Comparison of ENCODE assay signal across 23 cellular contexts in the genomic region with DNA sequence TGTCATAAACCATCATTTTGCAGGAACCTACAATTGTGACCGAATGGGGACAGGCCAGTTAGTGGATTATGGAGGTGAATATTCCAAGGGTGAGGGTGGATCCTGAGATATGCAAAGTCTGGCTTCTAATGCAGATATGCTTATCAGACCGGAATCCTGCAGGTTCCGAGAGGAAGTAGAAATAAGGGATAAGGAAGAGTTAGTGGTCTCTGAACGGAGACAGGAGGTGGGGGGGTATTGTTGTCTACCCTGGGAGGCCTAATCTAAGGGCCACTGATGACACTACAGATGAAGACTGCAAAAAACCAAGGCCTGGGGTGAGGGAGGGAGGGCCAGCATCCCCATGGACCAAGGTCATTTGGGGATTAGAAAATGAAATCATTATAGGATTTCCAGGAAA.
"Had no signal": no experiment of that assay in that cellular context is flagged by ENCODE, and none has a peak within 500 bp of the region (broad histone marks: within the 10 kb centered on the region; RNA-seq: fewer than 3 reads in every experiment).

No MANE protein-coding gene starts in this region.

- H3K36me3 ChIP-seq: colonic mucosa, esophagus squamous epithelium, gastrocnemius medialis, heart right ventricle, left lung, lower lobe of right lung had no signal

- H3K9me3 Mint-ChIP-seq: dendritic cell treated with granulocyte-macrophage colony-stimulating factor and Interleukin-4, amounts not matched to agents 40 ng/mL and 50 ng/mL, for 4 days; effector memory CD8-positive, alpha-beta T cell; endodermal cell had no signal

- H3K9me3 ChIP-seq: colonic mucosa, esophagus squamous epithelium, gastrocnemius medialis, heart right ventricle, left lung, lower lobe of right lung had no signal

- H3K27ac Mint-ChIP-seq: dendritic cell treated with granulocyte-macrophage colony-stimulating factor and Interleukin-4, amounts not matched to agents 40 ng/mL and 50 ng/mL, for 4 days; effector memory CD8-positive, alpha-beta T cell; endodermal cell; immature natural killer cell; naive thymus-derived CD4-positive, alpha-beta T cell had no signal

- ATAC-seq: effector memory CD8-positive, alpha-beta T cell; esophagus mucosa; gastrocnemius medialis; heart right ventricle; left cardiac atrium; left lung; left ventricle myocardium superior; lower lobe of right lung; naive thymus-derived CD4-positive, alpha-beta T cell had no signal

- H3K27me3 Mint-ChIP-seq: dendritic cell treated with granulocyte-macrophage colony-stimulating factor and Interleukin-4, amounts not matched to agents 40 ng/mL and 50 ng/mL, for 4 days had no signal

- H3K4me1 ChIP-seq: colonic mucosa, esophagus squamous epithelium, gastrocnemius medialis, left lung had no signal

- H3K4me3 Mint-ChIP-seq: dendritic cell treated with granulocyte-macrophage colony-stimulating factor and Interleukin-4, amounts not matched to agents 40 ng/mL and 50 ng/mL, for 4 days; effector memory CD8-positive, alpha-beta T cell; endodermal cell; immature natural killer cell; naive thymus-derived CD4-positive, alpha-beta T cell had no signal

- H3K4me1 Mint-ChIP-seq: naive thymus-derived CD4-positive, alpha-beta T cell had no signal

- DNase-seq: colonic mucosa; cortex of kidney; effector CD8-positive, alpha-beta T cell; effector memory CD8-positive, alpha-beta T cell; endodermal cell; erythroblast; esophagus squamous epithelium; foreskin fibroblast; foreskin melanocyte; gastrocnemius medialis; glutamatergic neuron; heart right ventricle; hypothalamus; immature natural killer cell; left cardiac atrium; left lung; left ventricle myocardium superior; lower lobe of right lung; mesenchymal stem cell; midbrain; naive thymus-derived CD4-positive, alpha-beta T cell had no signal

- H3K36me3 Mint-ChIP-seq: immature natural killer cell; naive thymus-derived CD4-positive, alpha-beta T cell had no signal

- H3K4me3 ChIP-seq: colonic mucosa, esophagus squamous epithelium, gastrocnemius medialis, heart right ventricle, left lung, lower lobe of right lung had no signal

- H3K27me3 ChIP-seq: colonic mucosa, gastrocnemius medialis had no signal
